ENCODE assay signal across 8 cellular contexts in the genomic region with DNA sequence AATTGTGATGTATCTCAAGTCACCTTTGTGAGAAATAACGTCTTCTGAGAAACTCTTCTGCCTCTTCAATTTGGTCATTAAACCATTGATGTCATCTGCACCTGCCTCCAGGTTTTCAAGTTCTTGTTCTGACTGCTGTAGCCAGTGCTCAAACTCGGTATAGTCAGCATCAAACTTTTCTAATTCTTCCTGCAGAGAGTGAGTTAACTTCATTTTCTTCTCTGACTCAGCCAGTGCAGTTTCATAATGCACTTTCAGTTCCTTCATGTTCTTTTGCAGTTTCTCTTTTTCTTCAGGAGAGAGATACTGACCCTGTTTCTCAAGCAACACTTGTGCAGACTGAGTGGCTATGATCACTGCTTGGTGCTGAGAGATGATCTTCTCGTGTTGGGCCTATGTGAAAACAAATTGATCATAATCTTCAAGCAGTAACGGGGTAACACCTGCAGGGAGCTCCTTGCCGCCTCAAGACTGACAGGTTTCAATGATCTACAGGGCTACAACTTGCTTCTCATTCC. TPM values are rescaled to one million over a fixed set of nuclear protein-coding genes. Genes with fewer than 3 reads are reported as not detected.
DNase-seq lines count a peak whose midpoint lies in the region; ATAC-seq lines count a peak whose summit lies in the region.

No MANE protein-coding gene starts in this region.

- H3K36me3 Mint-ChIP-seq in activated CD4-positive, alpha-beta T cell treated with anti-CD3 and anti-CD28 coated beads, Interleukin-2, amount 10 ng/mL, durations not matched to agents 7 days and 5 days (ENCODE audit: low read depth) = no peaks in the 10 kb centered on the region

- POLR2A ChIA-PET in activated CD4-positive, alpha-beta T cell treated with anti-CD3 and anti-CD28 coated beads, Interleukin-2, amount 10 ng/mL, durations not matched to agents 7 days and 5 days (lab: Charles Lee) = no interaction called here

- peaks cover 5% of the 10 kb centered on the region for H3K4me1 ChIP-seq in effector memory CD4-positive, alpha-beta T cell (ENCODE audit: control insufficient read depth, insufficient read depth, low read length, poor library complexity, severe bottlenecking)

- no peaks in the 10 kb centered on the region for H3K27me3 Mint-ChIP-seq in activated CD4-positive, alpha-beta T cell treated with anti-CD3 and anti-CD28 coated beads, Interleukin-2, amount 10 ng/mL, durations not matched to agents 7 days and 5 days

- no peak overlapping the region for H3K27ac ChIP-seq in effector memory CD4-positive, alpha-beta T cell (ENCODE audit: insufficient read depth, low read length, poor library complexity, severe bottlenecking)

- no peaks in the 10 kb centered on the region for H3K36me3 ChIP-seq in effector memory CD4-positive, alpha-beta T cell (ENCODE audit: control insufficient read depth, insufficient read depth, low read length)

- peak overlapping the region; percentile 63 for H3K27ac Mint-ChIP-seq in activated CD4-positive, alpha-beta T cell treated with anti-CD3 and anti-CD28 coated beads, Interleukin-2, amount 10 ng/mL, durations not matched to agents 7 days and 5 days

- H3K9me3 ChIP-seq in effector memory CD4-positive, alpha-beta T cell (ENCODE audit: control insufficient read depth, low read length) = no peaks in the 10 kb centered on the region

- DNase-seq in activated CD4-positive, alpha-beta T cell treated with anti-CD3 and anti-CD28 coated beads, Interleukin-2, amount 10 ng/mL, durations not matched to agents 7 days and 5 days = peak; percentile 11
- no peak for DNase-seq in activated CD4-positive, alpha-beta T cell treated with anti-CD3 and anti-CD28 coated beads, Interleukin-2, amount 50 U/mL, for 4 hours
- peak; percentile 54 to 97 for DNase-seq in NOMO-1 (lab: John Stamatoyannopoulos, UW; ENCODE audit: unreplicated experiment in 2 of 2)
- no peak for DNase-seq in left colon
- no peak for DNase-seq in NCI-H1092 treated with DMSO at 0.1 percent for 48 hours (lab: John Stamatoyannopoulos, UW)
- no peak for DNase-seq in HuH-7.5 (ENCODE audit: low spot score)
- DNase-seq in effector memory CD4-positive, alpha-beta T cell = no peak

- CTCF ChIA-PET in activated CD4-positive, alpha-beta T cell treated with anti-CD3 and anti-CD28 coated beads, Interleukin-2, amount 10 ng/mL, durations not matched to agents 7 days and 5 days (lab: Charles Lee) = interaction anchor here (0.6 to 1.5 kb wide), 5 partner anchors 10 to 166 kb away, joined by 3 to 5 read pairs (median 3); no protein-coding TSS in a partner anchor

- H3K4me3 ChIP-seq in effector memory CD4-positive, alpha-beta T cell (ENCODE audit: insufficient read depth, low read depth, low read length, poor library complexity, severe bottlenecking) = no peak overlapping the region

- intact Hi-C loops in left colon (cut with DNase I, micrococcal nuclease) = loop anchor here in 1 of 2 donors (10.0 kb wide), 1 partner anchor 239 kb away; no protein-coding TSS in a partner anchor

- H3K9me3 Mint-ChIP-seq in activated CD4-positive, alpha-beta T cell treated with anti-CD3 and anti-CD28 coated beads, Interleukin-2, amount 10 ng/mL, durations not matched to agents 7 days and 5 days = no peaks in the 10 kb centered on the region

- peaks cover 29% of the 10 kb centered on the region for H3K4me1 Mint-ChIP-seq in activated CD4-positive, alpha-beta T cell treated with anti-CD3 and anti-CD28 coated beads, Interleukin-2, amount 10 ng/mL, durations not matched to agents 7 days and 5 days

- H3K4me3 Mint-ChIP-seq in activated CD4-positive, alpha-beta T cell treated with anti-CD3 and anti-CD28 coated beads, Interleukin-2, amount 10 ng/mL, durations not matched to agents 7 days and 5 days = no peak overlapping the region

- peak; percentile 87 for ATAC-seq in HG02588 (IDR thresholded peaks at IDR 0.05; ENCODE audit: unreplicated experiment)
- ATAC-seq in left colon = peak; percentile 19

- H3K27me3 ChIP-seq in effector memory CD4-positive, alpha-beta T cell (replicated peaks; ENCODE audit: control insufficient read depth, insufficient read depth, low read length, poor library complexity, severe bottlenecking) = no peaks in the 10 kb centered on the region

RNA-seq across cellular contexts. Expression of gene DST, which starts 48.8 kb away (rescaled TPM):
- 1 to 10 TPM; 3.1 to 4.4 TPM for total RNA-seq in activated CD4-positive, alpha-beta T cell treated with anti-CD3 and anti-CD28 coated beads, Interleukin-2, amount 10 ng/mL, durations not matched to agents 7 days and 5 days
- total RNA-seq in left colon = 100 to 1,000 TPM; 179 to 332 TPM

Comparison
In these comparisons a context has a peak if more than half of its experiments do, and no peak if none do; other contexts are left out.
1. DNase-seq: peak in activated CD4-positive, alpha-beta T cell treated with anti-CD3 and anti-CD28 coated beads, Interleukin-2, amount 10 ng/mL, durations not matched to agents 7 days and 5 days (single experiment) and NOMO-1 (2 of 2); none in activated CD4-positive, alpha-beta T cell treated with anti-CD3 and anti-CD28 coated beads, Interleukin-2, amount 50 U/mL, for 4 hours (0 of 2), left colon (0 of 2), NCI-H1092 treated with DMSO at 0.1 percent for 48 hours (single experiment), HuH-7.5 (single experiment) and effector memory CD4-positive, alpha-beta T cell (0 of 3).
2. RNA of gene DST, which starts 48.8 kb away (total RNA-seq): 179 to 332 TPM in left colon; 3.1 to 4.4 TPM in activated CD4-positive, alpha-beta T cell treated with anti-CD3 and anti-CD28 coated beads, Interleukin-2, amount 10 ng/mL, durations not matched to agents 7 days and 5 days; every median in the first group is over 10 times any median in the second.